ENCODE assay signal across 8 cellular contexts in genomic region chr7:101153969-101154692, GRCh38. TPM values are rescaled to one million over a fixed set of nuclear protein-coding genes. Genes with fewer than 3 reads are reported as not detected.
DNase-seq lines count a peak whose midpoint lies in the region; ATAC-seq and TF ChIP-seq lines count a peak whose summit lies in the region.

Gene AP1S1 (plus strand): TSS chr7:101154476. CDS start chr7:101154515, 39 bp downstream.

- no peaks in the 10 kb centered on the region for H3K9me2 ChIP-seq in SU-DHL-6 (replicated peaks; ENCODE audit: insufficient read depth, low read length)

- no peaks in the 10 kb centered on the region for H3K9me3 ChIP-seq in SU-DHL-6 (ENCODE audit: insufficient read depth, low read length)
- H3K9me3 ChIP-seq in testis: no peaks in the 10 kb centered on the region

- H3K36me3 ChIP-seq in SU-DHL-6 (ENCODE audit: low read length) (no peaks in the 10 kb centered on the region), testis (ENCODE audit: low read depth, missing control alignments) (no peaks in the 10 kb centered on the region)

- H3K27me3 Mint-ChIP-seq in activated naive CD8-positive, alpha-beta T cell treated with anti-CD3 and anti-CD28 coated beads for 36 hours: peaks cover 19% of the 10 kb centered on the region
- H3K27me3 Mint-ChIP-seq in glutamatergic neuron (ENCODE audit: unreplicated experiment) (peaks cover 8% of the 10 kb centered on the region), osteocyte (ENCODE audit: unreplicated experiment) (peaks cover 10% of the 10 kb centered on the region)

- H3F3A ChIP-seq in SU-DHL-6 (ENCODE audit: insufficient read depth): 0 out of 2 replicates have a peak, but pooled peaks cover 9% of the 10 kb centered on the region

- no peaks in the 10 kb centered on the region for H4K20me1 ChIP-seq in SU-DHL-6 (ENCODE audit: low read depth, low read length)

- peak; percentile 73 for ATAC-seq in HG02610 (IDR thresholded peaks at IDR 0.05; ENCODE audit: unreplicated experiment)

- H3K27ac ChIP-seq in SU-DHL-6 (ENCODE audit: low read depth, low read length) (peak within 1 kb of the TSS; percentile 14; the same call in 1 of the 2 replicates), testis (peak within 1 kb of the TSS in 1 of 2 donors; percentile 46)

- H3K4me1 Mint-ChIP-seq in activated naive CD8-positive, alpha-beta T cell treated with anti-CD3 and anti-CD28 coated beads for 36 hours: peaks cover 8% of the 10 kb centered on the region
- peaks cover 7% of the 10 kb centered on the region for H3K4me1 Mint-ChIP-seq in glutamatergic neuron (ENCODE audit: low read depth, unreplicated experiment)
- H3K4me1 Mint-ChIP-seq in osteocyte (ENCODE audit: unreplicated experiment): peaks cover 12% of the 10 kb centered on the region

- WGBS in testis, 2 donors: 2 to 3% methylated on average over 29 to 50 of the region's 51 CpGs

- H3K9ac ChIP-seq in SU-DHL-6 (ENCODE audit: low read length): peak within 1 kb of the TSS; percentile 89

- H3K4me2 ChIP-seq in SU-DHL-6 (ENCODE audit: low read depth, low read length, poor library complexity, severe bottlenecking): peak within 1 kb of the TSS; percentile 72

- no peaks in the 10 kb centered on the region for H3K79me2 ChIP-seq in SU-DHL-6 (ENCODE audit: insufficient read depth, low read length)

- peak; percentile 99 for DNase-seq in GM03348 (ENCODE audit: low spot score)
- DNase-seq in NCI-H1105 treated with DMSO at 0.1 percent for 48 hours (lab: John Stamatoyannopoulos, UW): peak; percentile 96
- peak; percentile 93 for DNase-seq in activated naive CD8-positive, alpha-beta T cell treated with anti-CD3 and anti-CD28 coated beads for 36 hours
- DNase-seq in glutamatergic neuron: peak; percentile 99
- DNase-seq in osteocyte (ENCODE audit: extremely low spot score, unreplicated experiment): peak; percentile 96
- DNase-seq in testis: peak; percentile 97

- peaks cover 7% of the 10 kb centered on the region for H3K36me3 Mint-ChIP-seq in activated naive CD8-positive, alpha-beta T cell treated with anti-CD3 and anti-CD28 coated beads for 36 hours
- no peaks in the 10 kb centered on the region for H3K36me3 Mint-ChIP-seq in glutamatergic neuron (ENCODE audit: unreplicated experiment)
- H3K36me3 Mint-ChIP-seq in osteocyte (ENCODE audit: unreplicated experiment): peaks cover 11% of the 10 kb centered on the region

- H2AFZ ChIP-seq in SU-DHL-6 (ENCODE audit: low read depth, low read length, severe bottlenecking): peak within 1 kb of the TSS; percentile 72

- peaks cover 2% of the 10 kb centered on the region for H3K9me3 Mint-ChIP-seq in activated naive CD8-positive, alpha-beta T cell treated with anti-CD3 and anti-CD28 coated beads for 36 hours
- H3K9me3 Mint-ChIP-seq in glutamatergic neuron (ENCODE audit: unreplicated experiment) (peaks cover 7% of the 10 kb centered on the region), osteocyte (ENCODE audit: unreplicated experiment) (no peaks in the 10 kb centered on the region)

- H3K27me3 ChIP-seq in SU-DHL-6 (ENCODE audit: low read length) (no peaks in the 10 kb centered on the region), testis (no peaks in the 10 kb centered on the region)

- TF ChIP-seq POLR2A in testis (IDR thresholded peaks at IDR 0.05): no peak

- peaks cover 11% of the 10 kb centered on the region for H3K4me1 ChIP-seq in testis

- intact Hi-C loops in testis (cut with DNase I; ENCODE audit: low total_unique reads): no loop called here

- TF ChIP-seq CTCF in SU-DHL-6 (IDR thresholded peaks at IDR 0.05; ENCODE audit: insufficient read depth, low read length, poor library complexity, severe bottlenecking) (no peak), glutamatergic neuron (IDR thresholded peaks at IDR 0.05; ENCODE audit: partially characterized antibody, unreplicated experiment) (no peak), osteocyte (IDR thresholded peaks at IDR 0.05) (no peak), testis (IDR thresholded peaks at IDR 0.05) (no peak)

- peak within 1 kb of the TSS; percentile 84 for H3K4me3 Mint-ChIP-seq in activated naive CD8-positive, alpha-beta T cell treated with anti-CD3 and anti-CD28 coated beads for 36 hours
- peak within 1 kb of the TSS; percentile 78 for H3K4me3 Mint-ChIP-seq in glutamatergic neuron (ENCODE audit: unreplicated experiment)
- peak within 1 kb of the TSS; percentile 77 for H3K4me3 Mint-ChIP-seq in osteocyte (ENCODE audit: unreplicated experiment)

- peak within 1 kb of the TSS; percentile 54 for H3K27ac Mint-ChIP-seq in activated naive CD8-positive, alpha-beta T cell treated with anti-CD3 and anti-CD28 coated beads for 36 hours
- H3K27ac Mint-ChIP-seq in glutamatergic neuron (ENCODE audit: unreplicated experiment): peak within 1 kb of the TSS; percentile 80
- H3K27ac Mint-ChIP-seq in osteocyte (ENCODE audit: unreplicated experiment): peak within 1 kb of the TSS; percentile 39

- H3K4me3 ChIP-seq in SU-DHL-6 (ENCODE audit: insufficient read depth, low read length, poor library complexity, severe bottlenecking) (peak within 1 kb of the TSS; percentile 86), testis (peak within 1 kb of the TSS; percentile 77 to 93)

RNA-seq across cellular contexts. Expression of gene AP1S1, which starts in this region (rescaled TPM):
- 10 to 100 TPM; 30.1 to 38.4 TPM for total RNA-seq in activated naive CD8-positive, alpha-beta T cell treated with anti-CD3 and anti-CD28 coated beads for 36 hours
- total RNA-seq in glutamatergic neuron (ENCODE audit: unreplicated experiment) (50.4 TPM), osteocyte (52.9 and 57.9 TPM in 2 replicates), testis (10 to 100 TPM; 31.7 to 54.8 TPM)
- polyA plus RNA-seq in testis (ENCODE audit: insufficient read depth, low read depth, low replicate concordance): 46.3 TPM
